In genomic region chr16:77414752-77415231, GRCh38 we compare ENCODE assay signal across 26 cellular contexts. TPM values are rescaled to one million over a fixed set of nuclear protein-coding genes. Genes with fewer than 3 reads are reported as not detected.
DNase-seq lines count a peak whose midpoint lies in the region; TF ChIP-seq lines count a peak whose summit lies in the region.
"Had no signal": no experiment of that assay in that cellular context is flagged by ENCODE, and none has a peak within 500 bp of the region (broad histone marks: within the 10 kb centered on the region; RNA-seq: fewer than 3 reads in every experiment).

No MANE protein-coding gene starts in this region.

- no peak overlapping the region for H3K9ac ChIP-seq in smooth muscle cell (ENCODE audit: low read depth)
- H3K9ac ChIP-seq: KMS-11 had no signal

- 90% methylated on average over 2 of the region's 2 CpGs for WGBS in smooth muscle cell (ENCODE audit: low lambda C conversion rate)

- no peaks in the 10 kb centered on the region for H3K4me1 ChIP-seq in smooth muscle cell (ENCODE audit: low read depth)
- H3K4me1 ChIP-seq: ascending aorta, right atrium auricular region, SJSA1, transverse colon had no signal

- H3K27me3 ChIP-seq in smooth muscle cell (ENCODE audit: low read depth) = no peaks in the 10 kb centered on the region
- H3K27me3 ChIP-seq: ascending aorta, right atrium auricular region, SJSA1, transverse colon had no signal

- H3K79me2 ChIP-seq in smooth muscle cell (ENCODE audit: low read depth) = no peaks in the 10 kb centered on the region

- H3K9me3 ChIP-seq in smooth muscle cell (replicated peaks; ENCODE audit: low read depth) = no peaks in the 10 kb centered on the region
- H3K9me3 ChIP-seq: ascending aorta, right atrium auricular region, SJSA1, transverse colon had no signal

- DNase-seq in G401 (ENCODE audit: low spot score) (peak; percentile 37), NCI-H2029 (lab: John Stamatoyannopoulos, UW) (peak; percentile 35), astrocyte of the hippocampus (ENCODE audit: low read depth, low spot score) (peak; percentile 49), kidney glomerular epithelial cell (lab: John Stamatoyannopoulos, UW) (peak; percentile 65), NK-92 (lab: John Stamatoyannopoulos, UW; ENCODE audit: unreplicated experiment) (no peak), mesenteric fat pad (ENCODE audit: low spot score) (no peak), smooth muscle cell (lab: John Stamatoyannopoulos, UW; ENCODE audit: unreplicated experiment) (no peak), GM13976 (ENCODE audit: low spot score) (no peak)
- DNase-seq: activated CD4-positive, alpha-beta T cell treated with anti-CD3 and anti-CD28 coated beads for 36 hours; CD4-positive, alpha-beta T cell; DMS79 treated with DMSO at 0.1 percent for 48 hours; left colon; mesendoderm; naive B cell; NCI-H1417 treated with DMSO at 0.1 percent for 48 hours; NCI-H2171; NCI-H82; transverse colon had no signal

- no peak overlapping the region for H3K4me2 ChIP-seq in smooth muscle cell
- H3K4me2 ChIP-seq: KMS-11 had no signal

- H2AFZ ChIP-seq in smooth muscle cell (ENCODE audit: low read depth) = no peak overlapping the region

- no peaks in the 10 kb centered on the region for H3K36me3 ChIP-seq in smooth muscle cell (ENCODE audit: low read depth)
- H3K36me3 ChIP-seq: ascending aorta, right atrium auricular region, SJSA1, transverse colon had no signal

- H3F3A ChIP-seq in smooth muscle cell (ENCODE audit: low read depth) = no peaks in the 10 kb centered on the region

- no peak for TF ChIP-seq CTCF in smooth muscle cell (IDR thresholded peaks at IDR 0.05; ENCODE audit: borderline replicate concordance, insufficient read depth, poor library complexity, severe bottlenecking)
- no peak for TF ChIP-seq CTCF in GM13976 (IDR thresholded peaks at IDR 0.05; ENCODE audit: borderline replicate concordance, control extremely low read depth, extremely low read depth, insufficient read depth, missing control alignments)

- no peaks in the 10 kb centered on the region for H4K20me1 ChIP-seq in smooth muscle cell (ENCODE audit: low read depth)

- in situ Hi-C loops in G401 (cut with HindIII; ENCODE audit: low sequenced_read_pairs) = no loop called here
- in situ Hi-C loops in GM13976 (cut with MboI; ENCODE audit: low sequenced_read_pairs, unreplicated experiment) = no loop called here

- no peak overlapping the region for H3K4me3 ChIP-seq in smooth muscle cell
- H3K4me3 ChIP-seq: ascending aorta, GM12878, right atrium auricular region, SJSA1, transverse colon had no signal

- H3K27ac ChIP-seq in smooth muscle cell (ENCODE audit: low read depth) = no peak overlapping the region
- H3K27ac ChIP-seq: ascending aorta, KMS-11, right atrium auricular region, SJSA1, transverse colon had no signal

RNA-seq across cellular contexts. Expression of gene ADAMTS18, which starts 20.0 kb away (rescaled TPM):
- total RNA-seq in G401 (2014; rRNA removed; shearing (Covaris generic)) = not detected in 2 replicates
- total RNA-seq in mesenteric fat pad (10.4 TPM), smooth muscle cell (2.7 and 4.4 TPM in 2 replicates)
- polyA plus RNA-seq in smooth muscle cell = 0.05 and 5.1 TPM in 2 replicates
- total RNA-seq: activated CD4-positive, alpha-beta T cell treated with anti-CD3 and anti-CD28 coated beads for 36 hours; activated naive CD4-positive, alpha-beta T cell treated with anti-CD3 and anti-CD28 coated beads, Interleukin-2, amount 50 U/mL, for 72 hours; ascending aorta; CD4-positive, alpha-beta T cell; GM12878; HT-29; right atrium auricular region; SJSA1; T-helper 1 cell treated with Interleukin-12 subunit alpha and Interleukin-12 subunit beta and Interleukin-4 antibody, amounts not matched to agents 30 ng/mL and 1 ng/mL, for 36 hours had no signal
- polyA plus RNA-seq: GM12878 had no signal

Comparison
In these comparisons a context has a peak if more than half of its experiments do, and no peak if none do; other contexts are left out.
1. DNase-seq: peak in G401 (single experiment), NCI-H2029 (single experiment), astrocyte of the hippocampus (single experiment) and kidney glomerular epithelial cell (single experiment); none in NK-92 (single experiment), mesenteric fat pad (single experiment), smooth muscle cell (single experiment) and GM13976 (single experiment).